ENCODE assay signal across 8 cellular contexts in the genomic region with DNA sequence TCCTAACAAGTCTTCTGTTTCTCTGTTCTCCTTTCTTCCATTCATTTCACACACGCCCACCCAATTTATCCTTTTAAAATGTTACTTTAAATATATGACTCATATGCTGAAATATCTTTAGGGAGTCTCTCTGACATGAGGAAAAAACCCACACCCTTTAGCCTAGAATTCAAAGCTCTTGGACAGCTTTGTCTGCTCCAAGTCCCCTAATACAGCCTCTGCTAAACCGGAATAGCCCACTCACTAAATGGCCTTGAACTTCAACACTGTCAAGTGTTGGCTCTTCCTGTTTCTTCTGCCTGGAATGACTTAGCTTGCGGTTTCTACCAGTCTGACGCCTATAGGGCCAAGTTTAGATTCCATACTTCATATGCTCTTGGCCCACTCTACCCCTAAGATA. TPM values are rescaled to one million over a fixed set of nuclear protein-coding genes. Genes with fewer than 3 reads are reported as not detected.
DNase-seq lines count a peak whose midpoint lies in the region; ATAC-seq and TF ChIP-seq lines count a peak whose summit lies in the region.

No MANE protein-coding gene starts in this region.

- no peak overlapping the region for H3K4me3 ChIP-seq in NB4 (ENCODE audit: low read depth, low read length)
- H3K4me3 ChIP-seq in fibroblast of lung (replicated peaks in 1 of 4; ENCODE audit: control extremely low read depth in 1 of 4, insufficient read depth in 1 of 4, low read depth in 3 of 4, low read length in 4 of 4): no peak overlapping the region
- no peak overlapping the region for H3K4me3 ChIP-seq in gastroesophageal sphincter
- no peak overlapping the region for H3K4me3 ChIP-seq in transverse colon

- H2AFZ ChIP-seq in fibroblast of lung (ENCODE audit: low read length): peak overlapping the region; percentile 21

- no peaks in the 10 kb centered on the region for H4K20me1 ChIP-seq in fibroblast of lung (ENCODE audit: control insufficient read depth, extremely low read depth, insufficient read depth, low read length)

- in situ Hi-C loops in G401 (cut with HindIII; ENCODE audit: low sequenced_read_pairs): no loop called here
- in situ Hi-C loops in transverse colon (cut with MboI; ENCODE audit: low pct_ligation_motif_present in 1 of 4, low pct_unique_long_range_greater_than_20kb in 1 of 4, low sequenced_read_pairs in 3 of 4): no loop called here

- no peak for TF ChIP-seq CTCF in NB4 (IDR thresholded peaks at IDR 0.05; ENCODE audit: low read depth, low read length)
- no peak for TF ChIP-seq CTCF in fibroblast of lung (conservative IDR thresholded peaks at IDR 0.05 in 1 of 2, IDR thresholded peaks at IDR 0.05 in 1 of 2; ENCODE audit: low read depth in 1 of 2, low read length in 2 of 2)
- no peak for TF ChIP-seq CTCF in gastroesophageal sphincter (IDR thresholded peaks at IDR 0.05)
- no peak for TF ChIP-seq CTCF in transverse colon (IDR thresholded peaks at IDR 0.05)

- DNase-seq in NB4 (ENCODE audit: low read depth) (peak; percentile 29), fibroblast of lung (ENCODE audit: low read depth in 2 of 2) (peak; percentile 73 to 78), RKO (ENCODE audit: low spot score) (no peak), G401 (ENCODE audit: low spot score) (no peak), transverse colon (no peak)

- H3K27ac ChIP-seq in fibroblast of lung (ENCODE audit: insufficient read depth, low read length): no peak overlapping the region
- no peak overlapping the region for H3K27ac ChIP-seq in gastroesophageal sphincter
- peak overlapping the region in 2 of 4 donors; percentile 4 to 43 for H3K27ac ChIP-seq in transverse colon

- intact Hi-C loops in transverse colon (cut with DNase I; ENCODE audit: low total_unique reads): no loop called here

- H3K9ac ChIP-seq in fibroblast of lung (ENCODE audit: insufficient read depth, low read length): no peak overlapping the region

- H3K27me3 ChIP-seq in fibroblast of lung (ENCODE audit: control insufficient read depth, insufficient read depth, low read length) (no peaks in the 10 kb centered on the region), gastroesophageal sphincter (no peaks in the 10 kb centered on the region), transverse colon (no peaks in the 10 kb centered on the region)

- peak; percentile 54 for ATAC-seq in GM18505 (IDR thresholded peaks at IDR 0.05; ENCODE audit: unreplicated experiment)
- ATAC-seq in HG02610 (IDR thresholded peaks at IDR 0.05; ENCODE audit: unreplicated experiment): peak; percentile 52
- no peak for ATAC-seq in gastroesophageal sphincter

- TF ChIP-seq POLR2A in GM18505 (IDR thresholded peaks at IDR 0.05; ENCODE audit: borderline replicate concordance, extremely low read depth, insufficient read depth, insufficient read length) (no peak), NB4 (IDR thresholded peaks at IDR 0.05; ENCODE audit: extremely low read depth, insufficient read length) (no peak), gastroesophageal sphincter (IDR thresholded peaks at IDR 0.05) (no peak), transverse colon (IDR thresholded peaks at IDR 0.05) (no peak)

- H3K79me2 ChIP-seq in fibroblast of lung (ENCODE audit: control insufficient read depth, insufficient read depth, low read length): no peaks in the 10 kb centered on the region

- peak overlapping the region; percentile 40 for H3K4me2 ChIP-seq in fibroblast of lung (ENCODE audit: extremely low read depth, insufficient read depth, low read length)

- peaks cover 7% of the 10 kb centered on the region for H3K4me1 ChIP-seq in fibroblast of lung (ENCODE audit: control insufficient read depth, extremely low read depth, insufficient read depth, low read length)
- no peaks in the 10 kb centered on the region for H3K4me1 ChIP-seq in gastroesophageal sphincter
- peaks cover 0 to 10% (median 0%) of the 10 kb centered on the region in 4 donors for H3K4me1 ChIP-seq in transverse colon

- 27 to 60% methylated on average over 3 to 4 of the region's 4 CpGs for WGBS in gastroesophageal sphincter (ENCODE audit: low coverage in 1 of 2), 2 donors
- WGBS in transverse colon (ENCODE audit: low coverage in 1 of 2), 2 donors: 42 to 46% methylated on average over 4 of the region's 4 CpGs

- H3K9me3 ChIP-seq in fibroblast of lung (ENCODE audit: control insufficient read depth, insufficient read depth, low read depth, low read length) (no peaks in the 10 kb centered on the region), gastroesophageal sphincter (no peaks in the 10 kb centered on the region), transverse colon (no peaks in the 10 kb centered on the region)

- H3K36me3 ChIP-seq in fibroblast of lung (ENCODE audit: control insufficient read depth, insufficient read depth, low read length) (no peaks in the 10 kb centered on the region), gastroesophageal sphincter (no peaks in the 10 kb centered on the region), transverse colon (no peaks in the 10 kb centered on the region)

- TF ChIP-seq EP300 in gastroesophageal sphincter (IDR thresholded peaks at IDR 0.05): no peak
- TF ChIP-seq EP300 in transverse colon (IDR thresholded peaks at IDR 0.05; ENCODE audit: low read depth): no peak

RNA-seq across cellular contexts. Expression of gene CD96, which starts 3.3 kb away (rescaled TPM):
- total RNA-seq in fibroblast of lung (under 0.01 TPM in 1 of 2 replicates, not detected in the other), gastroesophageal sphincter (1 to 10 TPM in 2 of 4 donors, under 1 TPM in 2; 0.19 to 1.2 (median 1.0) TPM), transverse colon (10 to 100 TPM in 2 of 4 donors, 1 to 10 TPM in 2; 5.5 to 24.3 (median 13.0) TPM)
- 0.10 TPM in 1 of 2 replicates, not detected in the other for polyA plus RNA-seq in fibroblast of lung
- 0.13 TPM in 1 of 2 replicates, not detected in the other for polyA plus RNA-seq in fibroblast of lung (2012)
- polyA minus RNA-seq in fibroblast of lung (ENCODE audit: low replicate concordance): not detected in 2 replicates
- total RNA-seq in G401 (2014; rRNA removed; shearing (Covaris generic)): not detected in 2 replicates

RNA-seq across cellular contexts. Expression of gene ZBED2, which starts 56.5 kb away (rescaled TPM):
- total RNA-seq in fibroblast of lung (not detected in 2 replicates), gastroesophageal sphincter (under 1 TPM in 1 of 4 donors, not detected in 3; 0.20 TPM), transverse colon (not detected)
- 0.06 TPM in 1 of 2 replicates, not detected in the other for polyA plus RNA-seq in fibroblast of lung
- polyA plus RNA-seq in fibroblast of lung (2012): not detected in 2 replicates
- polyA minus RNA-seq in fibroblast of lung (ENCODE audit: low replicate concordance): not detected in 2 replicates
- total RNA-seq in G401 (2014; rRNA removed; shearing (Covaris generic)): not detected in 2 replicates

Comparison
In these comparisons a context has a peak if more than half of its experiments do, and no peak if none do; other contexts are left out.
1. DNase-seq: peak in NB4 (single experiment) and fibroblast of lung (2 of 2); none in RKO (single experiment), G401 (single experiment) and transverse colon (single experiment).